ENCODE assay signal across 8 cellular contexts in genomic region chr9:71446499-71447411, GRCh38.
DNase-seq lines count a peak whose midpoint lies in the region; TF ChIP-seq lines count a peak whose summit lies in the region.

No MANE protein-coding gene starts in this region.

- peaks cover 0 to 66% (median 0%) of the 10 kb centered on the region in 4 donors for H3K27me3 ChIP-seq in esophagus squamous epithelium
- H3K27me3 ChIP-seq in thyroid gland = no peaks in the 10 kb centered on the region

- no peak overlapping the region for H3K4me3 Mint-ChIP-seq in activated CD4-positive, alpha-beta memory T cell treated with anti-CD3 and anti-CD28 coated beads for 36 hours

- TF ChIP-seq CTCF in esophagus squamous epithelium (IDR thresholded peaks at IDR 0.05) (no peak), thyroid gland (IDR thresholded peaks at IDR 0.05) (no peak)

- peaks cover 6 to 11% (median 7%) of the 10 kb centered on the region in 3 donors for H3K4me1 ChIP-seq in esophagus squamous epithelium
- H3K4me1 ChIP-seq in thyroid gland = peaks cover 4 to 8% of the 10 kb centered on the region in 2 donors

- intact Hi-C loops in activated CD4-positive, alpha-beta memory T cell treated with anti-CD3 and anti-CD28 coated beads for 36 hours (cut with micrococcal nuclease) = loop anchor here (5.0 kb wide), 1 partner anchor 321 kb away; the partner anchor contains the start of gene CEMIP2
- intact Hi-C loops in esophagus squamous epithelium (cut with DNase I) = no loop called here
- intact Hi-C loops in thyroid gland (cut with DNase I) = no loop called here

- CTCF ChIA-PET in activated CD4-positive, alpha-beta memory T cell treated with anti-CD3 and anti-CD28 coated beads for 36 hours (lab: Charles Lee) = no interaction called here

- POLR2A ChIA-PET in activated CD4-positive, alpha-beta memory T cell treated with anti-CD3 and anti-CD28 coated beads for 36 hours (lab: Charles Lee) = no interaction called here

- peak; percentile 0 for DNase-seq in activated CD4-positive, CD25-positive, alpha-beta regulatory T cell treated with anti-CD3 and anti-CD28 coated beads, Interleukin-2, amount 50 U/mL, for 16 hours (ENCODE audit: low read depth, low spot score)
- no peak for DNase-seq in activated CD4-positive, CD25-positive, alpha-beta regulatory T cell treated with anti-CD3 and anti-CD28 coated beads, Interleukin-2, amount 50 U/mL, for 72 hours
- DNase-seq in H4 (ENCODE audit: low spot score) (peak; percentile 55), LoVo (ENCODE audit: low spot score) (peak; percentile 34), esophagus squamous epithelium (lab: John Stamatoyannopoulos, UW) (no peak), myocyte (ENCODE audit: low read depth) (peak; percentile 66), thyroid gland (peak; percentile 35 to 63)
- DNase-seq in activated CD4-positive, alpha-beta memory T cell treated with anti-CD3 and anti-CD28 coated beads for 36 hours = peak; percentile 65

- peaks cover under 1% of the 10 kb centered on the region for H3K9me3 Mint-ChIP-seq in activated CD4-positive, alpha-beta memory T cell treated with anti-CD3 and anti-CD28 coated beads for 36 hours

- WGBS in esophagus squamous epithelium, 2 donors = 8 to 9% methylated on average over 9 of the region's 71 CpGs
- 1 to 5% methylated on average over 41 to 51 of the region's 71 CpGs for WGBS in thyroid gland, 2 donors

- peaks cover 2% of the 10 kb centered on the region for H3K36me3 Mint-ChIP-seq in activated CD4-positive, alpha-beta memory T cell treated with anti-CD3 and anti-CD28 coated beads for 36 hours

- H3K4me3 ChIP-seq in esophagus squamous epithelium = peak overlapping the region; percentile 9 to 60 (median 31)
- H3K4me3 ChIP-seq in thyroid gland (replicated peaks in 1 of 3) = no peak overlapping the region

- no peak overlapping the region for H3K27ac Mint-ChIP-seq in activated CD4-positive, alpha-beta memory T cell treated with anti-CD3 and anti-CD28 coated beads for 36 hours

- H3K9me3 ChIP-seq in esophagus squamous epithelium (peaks cover 0 to 7% (median 0%) of the 10 kb centered on the region in 3 donors), thyroid gland (no peaks in the 10 kb centered on the region)

- TF ChIP-seq POLR2A in esophagus squamous epithelium (IDR thresholded peaks at IDR 0.05) = no peak
- TF ChIP-seq POLR2A in thyroid gland (IDR thresholded peaks at IDR 0.05) = no peak

- peaks cover 31% of the 10 kb centered on the region for H3K27me3 Mint-ChIP-seq in activated CD4-positive, alpha-beta memory T cell treated with anti-CD3 and anti-CD28 coated beads for 36 hours

- no peak overlapping the region for H3K27ac ChIP-seq in esophagus squamous epithelium
- no peak overlapping the region for H3K27ac ChIP-seq in thyroid gland

- no peaks in the 10 kb centered on the region for H3K36me3 ChIP-seq in esophagus squamous epithelium
- no peaks in the 10 kb centered on the region for H3K36me3 ChIP-seq in thyroid gland

- H3K4me1 Mint-ChIP-seq in activated CD4-positive, alpha-beta memory T cell treated with anti-CD3 and anti-CD28 coated beads for 36 hours (ENCODE audit: low read depth) = no peaks in the 10 kb centered on the region

Comparison
In these comparisons a context has a peak if more than half of its experiments do, and no peak if none do; other contexts are left out.
1. DNase-seq: peak in activated CD4-positive, CD25-positive, alpha-beta regulatory T cell treated with anti-CD3 and anti-CD28 coated beads, Interleukin-2, amount 50 U/mL, for 16 hours (single experiment), H4 (single experiment), LoVo (single experiment), activated CD4-positive, alpha-beta memory T cell treated with anti-CD3 and anti-CD28 coated beads for 36 hours (single experiment), myocyte (single experiment) and thyroid gland (2 of 2); none in activated CD4-positive, CD25-positive, alpha-beta regulatory T cell treated with anti-CD3 and anti-CD28 coated beads, Interleukin-2, amount 50 U/mL, for 72 hours (single experiment) and esophagus squamous epithelium (single experiment).
2. H3K4me3 ChIP-seq: peak in esophagus squamous epithelium (4 of 4); none in thyroid gland (0 of 3).